ENCODE assay signal across 8 cellular contexts in genomic region chr19:43624933-43625332, GRCh38. TPM values are rescaled to one million over a fixed set of nuclear protein-coding genes. Genes with fewer than 3 reads are reported as not detected.
DNase-seq lines count a peak whose midpoint lies in the region; ATAC-seq and TF ChIP-seq lines count a peak whose summit lies in the region.

No MANE protein-coding gene starts in this region.

- intact Hi-C loops in IMR-90 (cut with micrococcal nuclease), result no loop called here

- no peak overlapping the region for H2BK20ac ChIP-seq in IMR-90 (ENCODE audit: low read depth, low read length)

- no peak overlapping the region for H4K8ac ChIP-seq in IMR-90 (ENCODE audit: low read depth in 2 of 2, low read length in 2 of 2)

- H3K27ac ChIP-seq in IMR-90 (ENCODE audit: insufficient read depth, low read length), result no peak overlapping the region

- dilution Hi-C loops in IMR-90 (cut with HindIII; ENCODE audit: low sequenced_read_pairs, unreplicated experiment), result no loop called here

- no peak overlapping the region for H2AK5ac ChIP-seq in IMR-90 (ENCODE audit: low read depth, low read length)

- no peak overlapping the region for H3K23ac ChIP-seq in IMR-90 (ENCODE audit: low read depth, low read length)

- CTCF ChIA-PET in IMR-90 (lab: Yijun Ruan, JAX), result no interaction called here

- H2BK15ac ChIP-seq in IMR-90 (ENCODE audit: low read depth, low read length), result no peak overlapping the region

- in situ Hi-C loops in IMR-90 (cut with MboI; ENCODE audit: low sequenced_read_pairs), result no loop called here

- 30% methylated on average over 2 of the region's 30 CpGs; no CpG with 5 or more reads in 1 of the 2 experiments for WGBS in IMR-90 (ENCODE audit: extremely low coverage in 2 of 2, insufficient read length in 1 of 2), 2 experiments

- TF ChIP-seq CTCF in IMR-90 (conservative IDR thresholded peaks at IDR 0.05; ENCODE audit: low read depth, low read length), result no peak
- TF ChIP-seq CTCF in fibroblast of pulmonary artery (IDR thresholded peaks at IDR 0.05; ENCODE audit: low read length, missing control alignments), result no peak

- no peak overlapping the region for H3K14ac ChIP-seq in IMR-90 (replicated peaks; ENCODE audit: low read depth, low read length)

- TF ChIP-seq RAD21 in IMR-90 (IDR thresholded peaks at IDR 0.05; ENCODE audit: low read length), result no peak

- H2AK9ac ChIP-seq in IMR-90 (replicated peaks; ENCODE audit: low read depth, low read length, poor library complexity), result no peak overlapping the region

- H3K4me1 ChIP-seq in IMR-90 (ENCODE audit: control insufficient read depth, insufficient read depth, low read length), result peaks cover 3% of the 10 kb centered on the region

- DNase-seq in IMR-90 (peak; percentile 8), fibroblast of pulmonary artery (ENCODE audit: low read depth) (peak; percentile 56), NCI-H1048 (lab: John Stamatoyannopoulos, UW) (no peak), NCI-H446 (lab: John Stamatoyannopoulos, UW) (no peak)
- DNase-seq in activated CD8-positive, alpha-beta memory T cell treated with anti-CD3 and anti-CD28 coated beads for 4 hours (ENCODE audit: low read depth in 2 of 2), result peak; percentile 61 to 70
- peak; percentile 82 to 87 for DNase-seq in stimulated activated CD4-positive, alpha-beta T cell treated with anti-CD3 and anti-CD28 coated beads, Interleukin-2, amount 100 ng/mL, for 48 hours

- H3K9ac ChIP-seq in IMR-90 (ENCODE audit: low read depth, low read length), result no peak overlapping the region

- no peaks in the 10 kb centered on the region for H3K27me3 ChIP-seq in IMR-90 (ENCODE audit: control insufficient read depth, insufficient read depth, low read length)

- TF ChIP-seq POLR2A in IMR-90 (IDR thresholded peaks at IDR 0.05; ENCODE audit: low read depth, low read length), result no peak

- no peak overlapping the region for H3K56ac ChIP-seq in IMR-90 (ENCODE audit: extremely low read depth, insufficient read depth, low read length)

- no peak overlapping the region for H3K4ac ChIP-seq in IMR-90 (ENCODE audit: low read depth, low read length)

- H3K79me1 ChIP-seq in IMR-90 (ENCODE audit: low read depth in 1 of 2, low read length in 2 of 2), result peaks cover 8 to 12% of the 10 kb centered on the region in 2 experiments; a peak in 3 of 4 replicates

- no TSS peak for BruUV-seq in IMR-90 (replicated peaks; lab: Mats Ljungman, UMichigan)

- H2BK5ac ChIP-seq in IMR-90 (ENCODE audit: low read depth, low read length, poor library complexity, severe bottlenecking), result no peak overlapping the region

- H2AFZ ChIP-seq in IMR-90 (replicated peaks; ENCODE audit: low read length, poor library complexity), result no peak overlapping the region

- H3K36me3 ChIP-seq in IMR-90 (ENCODE audit: control insufficient read depth, insufficient read depth, low read length), result no peaks in the 10 kb centered on the region

- no peak overlapping the region for H3K4me3 ChIP-seq in IMR-90 (ENCODE audit: insufficient read depth, low read depth, low read length)
- no peak overlapping the region for H3K4me3 ChIP-seq in fibroblast of pulmonary artery (replicated peaks; ENCODE audit: low read depth, low read length)

- POLR2A ChIA-PET in IMR-90 (lab: Charles Lee; ENCODE audit: unreplicated experiment), result no interaction called here

- H2BK120ac ChIP-seq in IMR-90 (ENCODE audit: low read depth, low read length), result no peak overlapping the region

- H3K4me2 ChIP-seq in IMR-90 (ENCODE audit: low read depth, low read length), result no peak overlapping the region

- H3K18ac ChIP-seq in IMR-90 (ENCODE audit: low read depth, low read length), result no peak overlapping the region

- 0 out of 2 replicates have a peak, but pooled peaks cover 3% of the 10 kb centered on the region for H3K9me1 ChIP-seq in IMR-90 (ENCODE audit: insufficient read depth, low read length)

- H4K20me1 ChIP-seq in IMR-90 (ENCODE audit: insufficient read depth, low read length), result no peaks in the 10 kb centered on the region

- no peaks in the 10 kb centered on the region for H3K9me3 ChIP-seq in IMR-90 (ENCODE audit: control insufficient read depth, insufficient read depth, low read length)

- H4K91ac ChIP-seq in IMR-90 (ENCODE audit: insufficient read depth, low read depth, low read length), result no peak overlapping the region

- H4K5ac ChIP-seq in IMR-90 (ENCODE audit: low read depth, low read length), result no peak overlapping the region

- no peak for ATAC-seq in IMR-90 (ENCODE audit: low read depth)
- no peak for ATAC-seq in HG02763 (IDR thresholded peaks at IDR 0.05; ENCODE audit: unreplicated experiment)
- ATAC-seq in HG02852 (IDR thresholded peaks at IDR 0.05; ENCODE audit: unreplicated experiment), result no peak

TF ChIP-seq in IMR-90, 13 proteins besides CTCF, POLR2A, EP300 and RAD21:
- TF ChIP-seq MXI1 (IDR thresholded peaks at IDR 0.05; ENCODE audit: borderline replicate concordance, low read depth, low read length) (no peak), CEBPB (IDR thresholded peaks at IDR 0.05; ENCODE audit: low read depth, low read length) (no peak), ELK1 (IDR thresholded peaks at IDR 0.05; ENCODE audit: borderline replicate concordance, low read depth, low read length) (no peak), NFE2L2 (IDR thresholded peaks at IDR 0.05; ENCODE audit: low read depth, low read length) (no peak), SMC3 (IDR thresholded peaks at IDR 0.05; ENCODE audit: low read depth, low read length) (no peak), CHD1 (IDR thresholded peaks at IDR 0.05; ENCODE audit: low read depth, low read length) (no peak), FOS (IDR thresholded peaks at IDR 0.05; ENCODE audit: low read depth, low read length) (no peak), MAZ (IDR thresholded peaks at IDR 0.05; ENCODE audit: borderline replicate concordance, low read depth, low read length) (no peak), RFX5 (IDR thresholded peaks at IDR 0.05; ENCODE audit: low read depth, low read length) (no peak), BHLHE40 (IDR thresholded peaks at IDR 0.05; ENCODE audit: low read depth, low read length) (no peak), RCOR1 (IDR thresholded peaks at IDR 0.05; ENCODE audit: insufficient replicate concordance, low read length) (no peak), USF2 (IDR thresholded peaks at IDR 0.05; ENCODE audit: low read depth, low read length) (no peak)

RNA-seq across cellular contexts. Expression of gene ZNF428, which starts 5.5 kb away (rescaled TPM):
- total RNA-seq in IMR-90 (2012; rRNA removed), result 9.9 and 10.3 TPM in 2 replicates
- polyA plus RNA-seq in IMR-90 (2012; rRNA removed), result 32.3 and 45.4 TPM in 2 replicates
- 49.1 and 54.4 TPM in 2 replicates for polyA plus RNA-seq in IMR-90 (2012; cell fraction: cytosol; rRNA removed)
- 16.4 and 17.3 TPM in 2 replicates for polyA plus RNA-seq in IMR-90 (2012; cell fraction: nucleus; rRNA removed; ENCODE audit: low replicate concordance)

RNA-seq across cellular contexts. Expression of gene SRRM5, which starts 13.0 kb away (rescaled TPM):
- not detected in 2 replicates for total RNA-seq in IMR-90 (2012; rRNA removed)
- 0.10 TPM in 2 replicates for polyA plus RNA-seq in IMR-90 (2012; rRNA removed)
- 0.02 TPM in 1 of 2 replicates, not detected in the other for polyA plus RNA-seq in IMR-90 (2012; cell fraction: cytosol; rRNA removed)
- 0.47 and 1.0 TPM in 2 replicates for polyA plus RNA-seq in IMR-90 (2012; cell fraction: nucleus; rRNA removed; ENCODE audit: low replicate concordance)

RNA-seq across cellular contexts. Expression of gene CADM4, which starts 14.7 kb away (rescaled TPM):
- 1.7 and 2.0 TPM in 2 replicates for total RNA-seq in IMR-90 (2012; rRNA removed)
- 4.0 and 4.9 TPM in 2 replicates for polyA plus RNA-seq in IMR-90 (2012; rRNA removed)
- 4.3 and 7.1 TPM in 2 replicates for polyA plus RNA-seq in IMR-90 (2012; cell fraction: cytosol; rRNA removed)
- polyA plus RNA-seq in IMR-90 (2012; cell fraction: nucleus; rRNA removed; ENCODE audit: low replicate concordance), result 2.1 and 2.2 TPM in 2 replicates

RNA-seq across cellular contexts. Expression of gene ZNF576, which starts 28.5 kb away (rescaled TPM):
- 8.6 and 13.8 TPM in 2 replicates for total RNA-seq in IMR-90 (2012; rRNA removed)
- 19.5 and 24.9 TPM in 2 replicates for polyA plus RNA-seq in IMR-90 (2012; rRNA removed)
- polyA plus RNA-seq in IMR-90 (2012; cell fraction: cytosol; rRNA removed), result 15.5 and 19.7 TPM in 2 replicates
- 8.5 and 11.8 TPM in 2 replicates for polyA plus RNA-seq in IMR-90 (2012; cell fraction: nucleus; rRNA removed; ENCODE audit: low replicate concordance)

RNA-seq across cellular contexts. Expression of gene IRGQ, which starts 29.0 kb away (rescaled TPM):
- total RNA-seq in IMR-90 (2012; rRNA removed), result 9.0 and 10.8 TPM in 2 replicates
- 6.8 and 9.9 TPM in 2 replicates for polyA plus RNA-seq in IMR-90 (2012; rRNA removed)
- 4.8 and 5.9 TPM in 2 replicates for polyA plus RNA-seq in IMR-90 (2012; cell fraction: cytosol; rRNA removed)
- 24.0 and 30.1 TPM in 2 replicates for polyA plus RNA-seq in IMR-90 (2012; cell fraction: nucleus; rRNA removed; ENCODE audit: low replicate concordance)

Comparison
In these comparisons a context has a peak if more than half of its experiments do, and no peak if none do; other contexts are left out.
1. DNase-seq: peak in IMR-90 (single experiment), activated CD8-positive, alpha-beta memory T cell treated with anti-CD3 and anti-CD28 coated beads for 4 hours (2 of 2), fibroblast of pulmonary artery (single experiment) and stimulated activated CD4-positive, alpha-beta T cell treated with anti-CD3 and anti-CD28 coated beads, Interleukin-2, amount 100 ng/mL, for 48 hours (2 of 2); none in NCI-H1048 (single experiment) and NCI-H446 (0 of 2).